In genomic region chr1:16967095-16967567, GRCh38 we compare ENCODE assay signal across 14 cellular contexts. TPM values are rescaled to one million over a fixed set of nuclear protein-coding genes. Genes with fewer than 3 reads are reported as not detected.
DNase-seq lines count a peak whose midpoint lies in the region; ATAC-seq, FAIRE-seq and TF ChIP-seq lines count a peak whose summit lies in the region.
"Had no signal": no experiment of that assay in that cellular context is flagged by ENCODE, and none has a peak within 500 bp of the region (broad histone marks: within the 10 kb centered on the region; RNA-seq: fewer than 3 reads in every experiment).

No MANE protein-coding gene starts in this region.

- no peak for TF ChIP-seq CTCF in A549 (IDR thresholded peaks at IDR 0.05)
- no peak for TF ChIP-seq CTCF in OCI-LY7 (conservative IDR thresholded peaks at IDR 0.05; ENCODE audit: low read length)

- H3K27ac ChIP-seq in A549: peak overlapping the region; percentile 64 to 85; a peak in 5 of 6 replicates
- H3K27ac ChIP-seq in OCI-LY7 (ENCODE audit: low read depth, low read length, poor library complexity, severe bottlenecking): no peak overlapping the region
- H3K27ac ChIP-seq: GM23248 had no signal

- no peak for TF ChIP-seq RAD21 in A549 (conservative IDR thresholded peaks at IDR 0.05 in 1 of 2, IDR thresholded peaks at IDR 0.05 in 1 of 2)

- H2AFZ ChIP-seq in OCI-LY7 (ENCODE audit: low read length): no peak overlapping the region
- H2AFZ ChIP-seq: GM23248 had no signal

- DNase-seq in A549 (ENCODE audit: low read depth in 1 of 2, low spot score in 1 of 2) (no peak), NCI-H446 treated with DMSO at 0.1 percent for 48 hours (lab: John Stamatoyannopoulos, UW) (peak; percentile 29), dermis blood vessel endothelial cell (peak; percentile 75), mucosa of gallbladder (ENCODE audit: low spot score) (peak; percentile 30), OCI-LY7 (ENCODE audit: low spot score) (no peak), NCI-H1436 (lab: John Stamatoyannopoulos, UW) (no peak)
- DNase-seq: activated B cell treated with CpG ODN at 0.5 μM for 24 hours, GM23248, NCI-H2107 had no signal

- H3K9me3 ChIP-seq in A549: no peaks in the 10 kb centered on the region
- H3K9me3 ChIP-seq in OCI-LY7 (ENCODE audit: low read length): no peaks in the 10 kb centered on the region

- H3K4me1 ChIP-seq in A549 (peaks cover 19% of the 10 kb centered on the region), OCI-LY7 (ENCODE audit: insufficient read depth, low read length, poor library complexity, severe bottlenecking) (no peaks in the 10 kb centered on the region)

- H3K79me2 ChIP-seq in OCI-LY7 (ENCODE audit: insufficient read depth, low read depth, low read length): no peaks in the 10 kb centered on the region

- intact Hi-C loops in OCI-LY7 (cut with micrococcal nuclease; ENCODE audit: unreplicated experiment): no loop called here

- H3K4me3 ChIP-seq in A549 (no peak overlapping the region), OCI-LY7 (ENCODE audit: low read depth, low read length, poor library complexity, severe bottlenecking) (no peak overlapping the region)
- H3K4me3 ChIP-seq: GM23248 had no signal

- no peak for TF ChIP-seq POLR2A in A549 (IDR thresholded peaks at IDR 0.05; ENCODE audit: low read length)

- TF ChIP-seq EP300 in A549 (IDR thresholded peaks at IDR 0.05): no peak

- H4K20me1 ChIP-seq in OCI-LY7 (ENCODE audit: insufficient read depth, low read length): no peaks in the 10 kb centered on the region

- peak overlapping the region; percentile 50 for H3K4me2 ChIP-seq in A549
- no peak overlapping the region for H3K4me2 ChIP-seq in OCI-LY7 (ENCODE audit: low read length)

- no peak for FAIRE-seq in A549 (lab: Jason Lieb, UNC)
- FAIRE-seq: colon had no signal

- ATAC-seq in A549 (peak in 1 of 2 experiments; percentile 32; a peak in 2 of 6 replicates), HG03342 (IDR thresholded peaks at IDR 0.05; ENCODE audit: unreplicated experiment) (no peak), HG03280 (IDR thresholded peaks at IDR 0.05; ENCODE audit: unreplicated experiment) (no peak)

- peaks cover 5% of the 10 kb centered on the region; the same call in 1 of the 2 replicates for H3K36me3 ChIP-seq in OCI-LY7 (ENCODE audit: insufficient read depth, low read length)

- H3K9me2 ChIP-seq in OCI-LY7 (ENCODE audit: insufficient read depth, low read length): no peaks in the 10 kb centered on the region

- CTCF ChIA-PET in A549 (lab: Yijun Ruan, JAX): interaction anchor here (0.8 to 2.0 kb wide), 5 partner anchors 11 to 79 kb away, joined by 3 to 6 read pairs (median 4); no protein-coding TSS in a partner anchor
- CTCF ChIA-PET in OCI-LY7 (lab: Charles Lee; ENCODE audit: unreplicated experiment): no interaction called here

- POLR2A ChIA-PET in A549 (lab: Yijun Ruan, JAX) (no interaction called here), OCI-LY7 (lab: Charles Lee) (no interaction called here)

- WGBS in A549 (ENCODE audit: missing lambda C conversion rate): 70% methylated on average over 4 of the region's 7 CpGs

- BruUV-seq in OCI-LY7 (replicated peaks; lab: Mats Ljungman, UMichigan): no TSS peak

TF ChIP-seq in A549, 52 proteins besides CTCF, POLR2A, EP300 and RAD21:
- TF ChIP-seq ELK1 (IDR thresholded peaks at IDR 0.05; ENCODE audit: low read depth, low read length) (no peak), HOXB5 (CRISPR knock-in tag; IDR thresholded peaks at IDR 0.05) (no peak), REST (IDR thresholded peaks at IDR 0.05) (no peak), HDAC2 (IDR thresholded peaks at IDR 0.05) (no peak)
- TF ChIP-seq, protein P1, sequence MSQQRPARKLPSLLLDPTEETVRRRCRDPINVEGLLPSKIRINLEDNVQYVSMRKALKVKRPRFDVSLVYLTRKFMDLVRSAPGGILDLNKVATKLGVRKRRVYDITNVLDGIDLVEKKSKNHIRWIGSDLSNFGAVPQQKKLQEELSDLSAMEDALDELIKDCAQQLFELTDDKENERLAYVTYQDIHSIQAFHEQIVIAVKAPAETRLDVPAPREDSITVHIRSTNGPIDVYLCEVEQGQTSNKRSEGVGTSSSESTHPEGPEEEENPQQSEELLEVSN (IDR thresholded peaks at IDR 0.05; ENCODE audit: borderline replicate concordance, low read depth): no peak

RNA-seq across cellular contexts. Expression of gene MFAP2, which starts 13.3 kb away (rescaled TPM):
- polyA plus RNA-seq in A549 (2011; rRNA removed): 0.45 and 0.56 TPM in 2 replicates
- polyA plus RNA-seq in A549 (2012; cell fraction: cytosol; rRNA removed): 0.65 and 0.86 TPM in 2 replicates
- 0.76 and 0.97 TPM in 2 replicates for polyA plus RNA-seq in A549 (2012; cell fraction: nucleus; rRNA removed)
- 0.46 to 0.90 TPM (median 0.66 TPM) in 3 replicates for polyA plus RNA-seq in A549 (2017; fragmentation: RNase III; extraction: RNeasy Plus Mini Kit Qiagen cat#74134 plus additional on column Dnase treatment)
- 0.66 and 1.7 TPM in 2 replicates for polyA minus RNA-seq in A549 (2011; rRNA and poly(A)+ RNA removed)
- total RNA-seq in dermis blood vessel endothelial cell: 8.9 and 24.5 TPM in 2 replicates
- 19.8 TPM for total RNA-seq in mucosa of gallbladder
- not detected in 2 replicates for total RNA-seq in OCI-LY7 (2014; rRNA removed; shearing (Covaris generic))
- total RNA-seq in OCI-LY7 (2022): not detected in 2 replicates
- total RNA-seq: activated B cell treated with CpG ODN at 0.5 μM for 24 hours; activated T-helper 1 cell treated with anti-CD3 and anti-CD28 coated beads, Interleukin-12 subunit alpha, Interleukin-12 subunit beta, Interleukin-2, Interleukin-4 antibody, amounts not matched to agents 30 ng/mL and 10 ng/mL and 1 ng/mL, durations not matched to agents 14 hours and 24 hours and 36 hours; mononuclear cell had no signal

RNA-seq across cellular contexts. Expression of gene ATP13A2, which starts 44.6 kb away (rescaled TPM):
- polyA plus RNA-seq in A549 (2011; rRNA removed) (7.9 and 11.7 TPM in 2 replicates), A549 (2017; fragmentation: RNase III; extraction: RNeasy Plus Mini Kit Qiagen cat#74134 plus additional on column Dnase treatment) (18.5 to 25.7 TPM (median 23.1 TPM) in 3 replicates)
- polyA plus RNA-seq in A549 (2012; cell fraction: cytosol; rRNA removed): 24.8 and 31.9 TPM in 2 replicates
- polyA plus RNA-seq in A549 (2012; cell fraction: nucleus; rRNA removed): 46.4 and 62.8 TPM in 2 replicates
- polyA minus RNA-seq in A549 (2011; rRNA and poly(A)+ RNA removed): 30.7 and 37.1 TPM in 2 replicates
- total RNA-seq in dermis blood vessel endothelial cell (72.3 and 102 TPM in 2 replicates), mucosa of gallbladder (87.1 TPM), OCI-LY7 (2022) (28.8 and 31.4 TPM in 2 replicates)
- 25.0 and 28.1 TPM in 2 replicates for total RNA-seq in OCI-LY7 (2014; rRNA removed; shearing (Covaris generic))

RNA-seq across cellular contexts. Expression of gene CROCC, which starts 45.4 kb away (rescaled TPM):
- polyA plus RNA-seq in A549 (2011; rRNA removed) (4.4 TPM in 2 replicates), A549 (2017; fragmentation: RNase III; extraction: RNeasy Plus Mini Kit Qiagen cat#74134 plus additional on column Dnase treatment) (6.8 to 11.8 TPM (median 10.6 TPM) in 3 replicates)
- polyA plus RNA-seq in A549 (2012; cell fraction: cytosol; rRNA removed): 13.2 TPM in 2 replicates
- 55.2 and 67.4 TPM in 2 replicates for polyA plus RNA-seq in A549 (2012; cell fraction: nucleus; rRNA removed)
- 4.7 and 7.1 TPM in 2 replicates for polyA minus RNA-seq in A549 (2011; rRNA and poly(A)+ RNA removed)
- total RNA-seq in dermis blood vessel endothelial cell (19.7 and 20.6 TPM in 2 replicates), mucosa of gallbladder (33.0 TPM), OCI-LY7 (2022) (54.0 and 54.1 TPM in 2 replicates)
- 36.3 and 57.9 TPM in 2 replicates for total RNA-seq in OCI-LY7 (2014; rRNA removed; shearing (Covaris generic))

Comparison
In these comparisons a context has a peak if more than half of its experiments do, and no peak if none do; other contexts are left out.
1. DNase-seq: peak in NCI-H446 treated with DMSO at 0.1 percent for 48 hours (single experiment), dermis blood vessel endothelial cell (single experiment) and mucosa of gallbladder (single experiment); none in A549 (0 of 2), OCI-LY7 (single experiment) and NCI-H1436 (single experiment).